In the genomic region with DNA sequence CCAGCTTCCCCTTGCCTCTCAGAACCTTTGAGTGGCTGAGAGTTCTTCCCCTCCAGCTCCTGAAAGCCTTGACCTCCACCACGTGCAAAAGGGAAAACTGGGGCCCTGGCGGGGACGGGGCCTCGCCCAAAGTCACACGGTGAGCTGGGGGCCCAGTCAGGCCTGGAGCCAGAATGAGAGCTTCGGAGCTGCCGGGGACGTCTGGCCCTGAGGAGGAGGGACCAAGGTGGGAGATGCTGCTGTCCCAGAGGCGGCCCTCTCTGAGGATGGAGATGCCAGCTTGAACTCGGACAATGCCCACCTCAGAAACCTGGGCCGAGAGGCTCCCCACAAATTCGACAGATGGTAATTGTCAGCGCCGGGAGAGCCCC, we compare ENCODE assay signal across 8 cellular contexts. TPM values are rescaled to one million over a fixed set of nuclear protein-coding genes. Genes with fewer than 3 reads are reported as not detected.
A peak's percentile ranks its signal among the peaks of the same experiment; 100 is the strongest.
DNase-seq lines count a peak whose midpoint lies in the region; ATAC-seq and TF ChIP-seq lines count a peak whose summit lies in the region.

No MANE protein-coding gene starts in this region.

- no peaks in the 10 kb centered on the region; the same call in 1 of the 2 replicates for H3K9me3 ChIP-seq in AG04450 (ENCODE audit: control insufficient read depth, insufficient read depth, low read length)

- no peaks in the 10 kb centered on the region for H3K36me3 Mint-ChIP-seq in naive thymus-derived CD8-positive, alpha-beta T cell

- H3K4me3 ChIP-seq in AG04450 (ENCODE audit: low read depth, low read length) (peak overlapping the region; percentile 90), coronary artery (peak overlapping the region; percentile 92)
- peak overlapping the region; percentile 95 for H3K4me3 ChIP-seq in Jurkat, Clone E6-1 (ENCODE audit: low read length)

- CTCF ChIA-PET in AG04450 (lab: Charles Lee) = interaction anchor here (1.1 to 3.0 kb wide), 2 partner anchors 24 to 25 kb away, joined by 3 to 11 read pairs; no protein-coding TSS in a partner anchor

- H3K27ac ChIP-seq in AG04450 (ENCODE audit: low read depth, low read length) (no peak overlapping the region), coronary artery (peak overlapping the region; percentile 70 to 87), caudate nucleus (ENCODE audit: low read depth, low read length) (no peak overlapping the region), substantia nigra (ENCODE audit: low read depth, low read length, poor library complexity, severe bottlenecking) (no peak overlapping the region)

- H3K27ac Mint-ChIP-seq in naive thymus-derived CD8-positive, alpha-beta T cell = peak overlapping the region in 8 of 10 donors; percentile 32 to 87 (median 58)

- H3K27me3 Mint-ChIP-seq in naive thymus-derived CD8-positive, alpha-beta T cell = no peaks in the 10 kb centered on the region

- TF ChIP-seq CTCF in AG04450 (IDR thresholded peaks at IDR 0.05; ENCODE audit: low read depth, low read length) = no peak
- no peak for TF ChIP-seq CTCF in coronary artery (IDR thresholded peaks at IDR 0.05)

- H3K4me1 Mint-ChIP-seq in naive thymus-derived CD8-positive, alpha-beta T cell = peaks cover 0 to 17% (median 15%) of the 10 kb centered on the region in 4 donors

- H3K4me3 Mint-ChIP-seq in naive thymus-derived CD8-positive, alpha-beta T cell = peak overlapping the region; percentile 66 to 88 (median 76)

- no peaks in the 10 kb centered on the region for H3K9me3 Mint-ChIP-seq in naive thymus-derived CD8-positive, alpha-beta T cell

- no peaks in the 10 kb centered on the region for H3K27me3 ChIP-seq in AG04450 (ENCODE audit: control insufficient read depth, insufficient read depth, low read length)

- no peak for ATAC-seq in naive thymus-derived CD8-positive, alpha-beta T cell

- DNase-seq in AG04450 (ENCODE audit: low read depth, low spot score) (no peak), coronary artery (ENCODE audit: low spot score) (no peak), NCI-H2107 (lab: John Stamatoyannopoulos, UW) (no peak), caudate nucleus (lab: John Stamatoyannopoulos, UW) (no peak), substantia nigra (lab: John Stamatoyannopoulos, UW) (no peak), HuH-7.5 (ENCODE audit: low spot score) (no peak)
- DNase-seq in Jurkat, Clone E6-1 (ENCODE audit: low read depth, low spot score) = no peak
- DNase-seq in naive thymus-derived CD8-positive, alpha-beta T cell = no peak

- POLR2A ChIA-PET in AG04450 (lab: Yijun Ruan, JAX) = no interaction called here
- POLR2A ChIA-PET in naive thymus-derived CD8-positive, alpha-beta T cell (lab: Charles Lee) = interaction anchor here (3.4 kb wide), 1 partner anchor 207 kb away, joined by 17 read pairs; a partner anchor contains a TSS

RNA-seq across cellular contexts. Expression of a gene that starts 0.7 kb away (rescaled TPM):
- polyA plus RNA-seq in AG04450 (2011; rRNA removed) = 0.14 and 0.15 TPM in 2 replicates
- 0.41 and 0.52 TPM in 2 replicates for polyA minus RNA-seq in AG04450 (2011; rRNA and poly(A)+ RNA removed)
- polyA plus RNA-seq in Jurkat, Clone E6-1 (2012; ENCODE audit: insufficient read depth, insufficient read length) = 1.3 TPM
- total RNA-seq in naive thymus-derived CD8-positive, alpha-beta T cell = not detected
- polyA plus RNA-seq in naive thymus-derived CD8-positive, alpha-beta T cell = under 1 TPM in 1 of 3 donors, not detected in 2; 0.14 TPM

RNA-seq across cellular contexts. Expression of a gene that starts 1.3 kb away (rescaled TPM):
- polyA plus RNA-seq in AG04450 (2011; rRNA removed) = 3.3 and 3.6 TPM in 2 replicates
- 3.5 and 6.7 TPM in 2 replicates for polyA minus RNA-seq in AG04450 (2011; rRNA and poly(A)+ RNA removed)
- 28.5 TPM for polyA plus RNA-seq in Jurkat, Clone E6-1 (2012; ENCODE audit: insufficient read depth, insufficient read length)
- total RNA-seq in naive thymus-derived CD8-positive, alpha-beta T cell = 1 to 10 TPM; 1.9 to 2.2 TPM
- 1 to 10 TPM; 2.3 to 3.1 (median 2.4) TPM for polyA plus RNA-seq in naive thymus-derived CD8-positive, alpha-beta T cell

Comparison
In these comparisons a context has a peak if more than half of its experiments do, and no peak if none do; other contexts are left out.
1. H3K27ac ChIP-seq: peak in coronary artery (2 of 2); none in AG04450 (single experiment), caudate nucleus (single experiment) and substantia nigra (single experiment).
2. Peak in every context shown above with its lines, with median percentiles within 50 percentile points of each other: H3K4me3 ChIP-seq.